11 cellular contexts compared by ENCODE assay signal in the genomic region with DNA sequence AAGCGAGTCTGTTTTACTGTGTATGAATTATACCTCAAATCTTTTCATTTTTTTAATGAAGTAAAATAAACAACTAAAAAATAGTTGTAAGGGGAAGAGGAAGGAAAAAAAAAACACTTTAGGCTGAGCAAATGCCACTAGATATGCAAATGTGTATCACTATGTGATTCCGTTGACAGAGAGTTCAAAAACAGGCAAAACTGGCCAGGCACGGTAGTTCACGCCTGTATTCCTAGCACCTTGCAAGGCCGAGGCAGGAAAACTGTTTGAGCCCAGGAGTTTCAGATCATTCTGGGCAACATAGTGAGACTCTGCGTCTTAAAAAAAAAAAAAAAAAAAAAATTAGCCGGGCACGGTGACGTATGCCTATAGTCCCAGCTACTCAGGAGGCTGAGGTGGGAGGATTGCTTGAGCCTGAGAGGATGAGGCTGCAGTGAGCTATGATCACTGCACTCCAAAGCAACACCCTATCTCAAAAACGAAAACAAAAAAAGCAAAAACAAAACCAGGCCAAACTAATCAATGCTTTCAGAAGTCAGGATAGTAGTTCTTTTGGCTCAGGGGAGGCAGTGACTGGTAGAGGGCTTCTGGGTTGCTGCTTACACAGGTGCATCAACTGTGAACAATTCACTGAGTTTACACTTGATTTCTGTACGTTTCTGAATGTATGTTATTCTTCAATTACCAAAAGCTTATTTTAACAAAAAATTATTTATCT. TPM values are rescaled to one million over a fixed set of nuclear protein-coding genes. Genes with fewer than 3 reads are reported as not detected.
DNase-seq lines count a peak whose midpoint lies in the region; ATAC-seq and TF ChIP-seq lines count a peak whose summit lies in the region.
"Had no signal": no experiment of that assay in that cellular context is flagged by ENCODE, and none has a peak within 500 bp of the region (broad histone marks: within the 10 kb centered on the region; RNA-seq: fewer than 3 reads in every experiment).

No MANE protein-coding gene starts in this region.

- CTCF ChIA-PET in activated CD4-positive, alpha-beta T cell treated with anti-CD3 and anti-CD28 coated beads, Interleukin-2, amount 10 ng/mL, durations not matched to agents 7 days and 5 days (lab: Charles Lee), result interaction anchor here (0.6 to 2.6 kb wide), 6 partner anchors 31 to 182 kb away, joined by 3 to 10 read pairs (median 4); a partner anchor contains a TSS

- H3K27me3 ChIP-seq in GM23248 (replicated peaks; ENCODE audit: insufficient read depth) (no peaks in the 10 kb centered on the region), OCI-LY3 (ENCODE audit: low read depth, low read length) (no peaks in the 10 kb centered on the region), skeletal muscle satellite cell (ENCODE audit: control insufficient read depth, insufficient read depth, low read length) (no peaks in the 10 kb centered on the region)
- H3K27me3 ChIP-seq: cardiac muscle cell had no signal

- H2AFZ ChIP-seq in GM23248 (peak overlapping the region; percentile 61), OCI-LY3 (ENCODE audit: low read depth, low read length) (no peak overlapping the region)

- no peak overlapping the region for H3K4me2 ChIP-seq in GM23248 (ENCODE audit: unreplicated experiment)
- peak overlapping the region; percentile 72; the same call in 1 of the 2 replicates for H3K4me2 ChIP-seq in OCI-LY3 (ENCODE audit: low read length)
- peak overlapping the region; percentile 62 for H3K4me2 ChIP-seq in skeletal muscle satellite cell (ENCODE audit: low read length)

- no peak for DNase-seq in activated CD4-positive, alpha-beta T cell treated with anti-CD3 and anti-CD28 coated beads, Interleukin-2, amount 10 ng/mL, durations not matched to agents 7 days and 5 days
- DNase-seq in activated CD4-positive, alpha-beta T cell treated with anti-CD3 and anti-CD28 coated beads, Interleukin-2, amount 50 U/mL, for 4 hours, result no peak
- DNase-seq in GM23248, result no peak
- DNase-seq in left lobe of liver (ENCODE audit: low spot score), result no peak
- no peak for DNase-seq in stimulated activated CD4-positive, alpha-beta T cell treated with anti-CD3 and anti-CD28 coated beads, Interleukin-2, amount 100 ng/mL, for 24 hours
- DNase-seq: RPMI8226 had no signal

- H3F3A ChIP-seq in GM23248 (ENCODE audit: insufficient read depth), result no peaks in the 10 kb centered on the region

- no peak overlapping the region for H3K9ac ChIP-seq in GM23248
- no peak overlapping the region for H3K9ac ChIP-seq in OCI-LY3 (ENCODE audit: low read length)
- no peak overlapping the region for H3K9ac ChIP-seq in skeletal muscle satellite cell (ENCODE audit: low read depth, low read length)

- ATAC-seq in left lobe of liver, result no peak
- no peak for ATAC-seq in activated T-helper 17 cell treated with anti-CD3 and anti-CD28 coated beads, Interleukin-2, amount 50 U/mL, for 72 hours (replicated peaks)

- peaks cover 10% of the 10 kb centered on the region; the same call in 1 of the 2 replicates for H3K36me3 ChIP-seq in GM23248 (ENCODE audit: low read depth)
- H3K36me3 ChIP-seq in OCI-LY3 (replicated peaks; ENCODE audit: low read depth, low read length), result peaks cover 37% of the 10 kb centered on the region
- peaks cover 6% of the 10 kb centered on the region for H3K36me3 ChIP-seq in skeletal muscle satellite cell (ENCODE audit: insufficient read depth, low read length)

- H3K4me3 ChIP-seq in GM23248 (no peak overlapping the region), OCI-LY3 (ENCODE audit: low read length) (no peak overlapping the region), skeletal muscle satellite cell (ENCODE audit: low read length) (no peak overlapping the region)
- H3K4me3 ChIP-seq: cardiac muscle cell, lung had no signal

- no peaks in the 10 kb centered on the region for H3K9me2 ChIP-seq in GM23248 (ENCODE audit: insufficient read depth)

- H3K27ac ChIP-seq in GM23248 (no peak overlapping the region), OCI-LY3 (ENCODE audit: low read length) (no peak overlapping the region)

- H3K27me3 Mint-ChIP-seq in activated CD4-positive, alpha-beta T cell treated with anti-CD3 and anti-CD28 coated beads, Interleukin-2, amount 10 ng/mL, durations not matched to agents 7 days and 5 days, result no peaks in the 10 kb centered on the region
- no peaks in the 10 kb centered on the region for H3K27me3 Mint-ChIP-seq in activated T-helper 17 cell treated with anti-CD3 and anti-CD28 coated beads, Interleukin-2, amount 50 U/mL, for 72 hours

- no peak overlapping the region for H3K4me3 Mint-ChIP-seq in activated CD4-positive, alpha-beta T cell treated with anti-CD3 and anti-CD28 coated beads, Interleukin-2, amount 10 ng/mL, durations not matched to agents 7 days and 5 days
- H3K4me3 Mint-ChIP-seq in activated T-helper 17 cell treated with anti-CD3 and anti-CD28 coated beads, Interleukin-2, amount 50 U/mL, for 72 hours, result no peak overlapping the region

- H3K4me1 ChIP-seq in GM23248 (ENCODE audit: insufficient read depth) (no peaks in the 10 kb centered on the region), OCI-LY3 (ENCODE audit: low read length) (peaks cover 67% of the 10 kb centered on the region), skeletal muscle satellite cell (ENCODE audit: control insufficient read depth, insufficient read depth, low read length) (peaks cover 12% of the 10 kb centered on the region)

- WGBS in GM23248 (ENCODE audit: low coverage in 1 of 2, low lambda C conversion rate in 2 of 2, missing lambda C conversion rate in 2 of 2), 2 experiments, result 85 to 86% methylated on average over 11 of the region's 11 CpGs

- TF ChIP-seq CTCF in OCI-LY3 (IDR thresholded peaks at IDR 0.05; ENCODE audit: low read depth, low read length), result no peak

- in situ Hi-C loops in GM23248 (cut with MboI), result no loop called here

- H3K9me3 ChIP-seq in GM23248 (ENCODE audit: low read depth) (no peaks in the 10 kb centered on the region), OCI-LY3 (ENCODE audit: insufficient read depth, low read length) (no peaks in the 10 kb centered on the region), skeletal muscle satellite cell (replicated peaks; ENCODE audit: low read length) (no peaks in the 10 kb centered on the region)

- POLR2A ChIA-PET in activated CD4-positive, alpha-beta T cell treated with anti-CD3 and anti-CD28 coated beads, Interleukin-2, amount 10 ng/mL, durations not matched to agents 7 days and 5 days (lab: Charles Lee), result no interaction called here

- H3K79me2 ChIP-seq in GM23248 (ENCODE audit: insufficient read depth) (peaks cover 90% of the 10 kb centered on the region), OCI-LY3 (ENCODE audit: low read length) (peaks cover 95% of the 10 kb centered on the region)

- H4K20me1 ChIP-seq in GM23248 (ENCODE audit: insufficient read depth) (no peaks in the 10 kb centered on the region), OCI-LY3 (ENCODE audit: insufficient read depth, low read length) (peaks cover 64% of the 10 kb centered on the region)

- H3K9me3 Mint-ChIP-seq in activated CD4-positive, alpha-beta T cell treated with anti-CD3 and anti-CD28 coated beads, Interleukin-2, amount 10 ng/mL, durations not matched to agents 7 days and 5 days, result no peaks in the 10 kb centered on the region
- H3K9me3 Mint-ChIP-seq in activated T-helper 17 cell treated with anti-CD3 and anti-CD28 coated beads, Interleukin-2, amount 50 U/mL, for 72 hours, result no peaks in the 10 kb centered on the region

- H3K27ac Mint-ChIP-seq in activated CD4-positive, alpha-beta T cell treated with anti-CD3 and anti-CD28 coated beads, Interleukin-2, amount 10 ng/mL, durations not matched to agents 7 days and 5 days, result peak overlapping the region; percentile 38
- H3K27ac Mint-ChIP-seq in activated T-helper 17 cell treated with anti-CD3 and anti-CD28 coated beads, Interleukin-2, amount 50 U/mL, for 72 hours, result no peak overlapping the region

- H3K36me3 Mint-ChIP-seq in activated CD4-positive, alpha-beta T cell treated with anti-CD3 and anti-CD28 coated beads, Interleukin-2, amount 10 ng/mL, durations not matched to agents 7 days and 5 days (ENCODE audit: low read depth), result peaks cover 46% of the 10 kb centered on the region
- peaks cover 38% of the 10 kb centered on the region for H3K36me3 Mint-ChIP-seq in activated T-helper 17 cell treated with anti-CD3 and anti-CD28 coated beads, Interleukin-2, amount 50 U/mL, for 72 hours (ENCODE audit: low read depth)

- peaks cover 67% of the 10 kb centered on the region for H3K4me1 Mint-ChIP-seq in activated CD4-positive, alpha-beta T cell treated with anti-CD3 and anti-CD28 coated beads, Interleukin-2, amount 10 ng/mL, durations not matched to agents 7 days and 5 days
- H3K4me1 Mint-ChIP-seq in activated T-helper 17 cell treated with anti-CD3 and anti-CD28 coated beads, Interleukin-2, amount 50 U/mL, for 72 hours, result peaks cover 20% of the 10 kb centered on the region

RNA-seq across cellular contexts. Expression of a gene that starts 7.4 kb away (rescaled TPM):
- 100 to 1,000 TPM; 179 to 196 TPM for total RNA-seq in activated CD4-positive, alpha-beta T cell treated with anti-CD3 and anti-CD28 coated beads, Interleukin-2, amount 10 ng/mL, durations not matched to agents 7 days and 5 days
- total RNA-seq in GM23248 (2014; rRNA removed; shearing (Covaris generic)), result 74.5 and 93.5 TPM in 2 replicates
- 64.1 and 68.0 TPM in 2 replicates for polyA plus RNA-seq in GM23248 (2016; fragmentation: Nextera tagmentation; extraction: Ambion mirVana)
- total RNA-seq in skeletal muscle satellite cell (2012; rRNA removed), result 73.3 and 102 TPM in 2 replicates
- 1.2 TPM for total RNA-seq in left lobe of liver
- total RNA-seq in activated T-helper 17 cell treated with anti-CD3 and anti-CD28 coated beads, Interleukin-2, amount 50 U/mL, for 72 hours, result 100 to 1,000 TPM; 133 to 158 TPM

RNA-seq across cellular contexts. Expression of a gene that starts 32.3 kb away (rescaled TPM):
- total RNA-seq in activated CD4-positive, alpha-beta T cell treated with anti-CD3 and anti-CD28 coated beads, Interleukin-2, amount 10 ng/mL, durations not matched to agents 7 days and 5 days, result 10 to 100 TPM; 30.8 to 35.9 TPM
- total RNA-seq in GM23248 (2014; rRNA removed; shearing (Covaris generic)), result 13.0 and 19.0 TPM in 2 replicates
- polyA plus RNA-seq in GM23248 (2016; fragmentation: Nextera tagmentation; extraction: Ambion mirVana), result 9.8 and 10.2 TPM in 2 replicates
- total RNA-seq in skeletal muscle satellite cell (2012; rRNA removed), result 12.9 and 13.5 TPM in 2 replicates
- 7.7 TPM for total RNA-seq in left lobe of liver
- total RNA-seq in activated T-helper 17 cell treated with anti-CD3 and anti-CD28 coated beads, Interleukin-2, amount 50 U/mL, for 72 hours, result 10 to 100 TPM; 31.9 to 32.8 TPM

RNA-seq across cellular contexts. Expression of a gene that starts 35.4 kb away (rescaled TPM):
- total RNA-seq in activated CD4-positive, alpha-beta T cell treated with anti-CD3 and anti-CD28 coated beads, Interleukin-2, amount 10 ng/mL, durations not matched to agents 7 days and 5 days, result 10 to 100 TPM; 17.9 to 19.7 TPM
- total RNA-seq in GM23248 (2014; rRNA removed; shearing (Covaris generic)), result 7.0 and 8.7 TPM in 2 replicates
- polyA plus RNA-seq in GM23248 (2016; fragmentation: Nextera tagmentation; extraction: Ambion mirVana), result 9.1 and 10.2 TPM in 2 replicates
- 8.9 and 10.3 TPM in 2 replicates for total RNA-seq in skeletal muscle satellite cell (2012; rRNA removed)
- 4.5 TPM for total RNA-seq in left lobe of liver
- total RNA-seq in activated T-helper 17 cell treated with anti-CD3 and anti-CD28 coated beads, Interleukin-2, amount 50 U/mL, for 72 hours, result 10 to 100 TPM; 21.4 to 23.4 TPM

RNA-seq across cellular contexts. Expression of a gene that starts 51.9 kb away (rescaled TPM):
- total RNA-seq in activated CD4-positive, alpha-beta T cell treated with anti-CD3 and anti-CD28 coated beads, Interleukin-2, amount 10 ng/mL, durations not matched to agents 7 days and 5 days, result 10 to 100 TPM; 59.3 to 69.8 TPM
- 58.8 and 75.8 TPM in 2 replicates for total RNA-seq in GM23248 (2014; rRNA removed; shearing (Covaris generic))
- 58.6 and 59.7 TPM in 2 replicates for polyA plus RNA-seq in GM23248 (2016; fragmentation: Nextera tagmentation; extraction: Ambion mirVana)
- total RNA-seq in skeletal muscle satellite cell (2012; rRNA removed), result 55.3 and 57.0 TPM in 2 replicates
- 32.7 TPM for total RNA-seq in left lobe of liver
- 100 to 1,000 TPM; 101 to 103 TPM for total RNA-seq in activated T-helper 17 cell treated with anti-CD3 and anti-CD28 coated beads, Interleukin-2, amount 50 U/mL, for 72 hours

RNA-seq across cellular contexts. Expression of a gene that starts 54.6 kb away (rescaled TPM):
- total RNA-seq in activated CD4-positive, alpha-beta T cell treated with anti-CD3 and anti-CD28 coated beads, Interleukin-2, amount 10 ng/mL, durations not matched to agents 7 days and 5 days, result 10 to 100 TPM; 22.9 to 26.2 TPM
- total RNA-seq in GM23248 (2014; rRNA removed; shearing (Covaris generic)), result 9.7 and 17.3 TPM in 2 replicates
- polyA plus RNA-seq in GM23248 (2016; fragmentation: Nextera tagmentation; extraction: Ambion mirVana), result 11.1 and 13.5 TPM in 2 replicates
- total RNA-seq in skeletal muscle satellite cell (2012; rRNA removed), result 14.2 and 15.2 TPM in 2 replicates
- total RNA-seq in left lobe of liver, result 9.0 TPM
- total RNA-seq in activated T-helper 17 cell treated with anti-CD3 and anti-CD28 coated beads, Interleukin-2, amount 50 U/mL, for 72 hours, result 10 to 100 TPM; 15.9 to 19.0 TPM

Comparison
In these comparisons a context has a peak if more than half of its experiments do, and no peak if none do; other contexts are left out.
1. RNA of a gene that starts 7.4 kb away (total RNA-seq): 179 to 196 TPM in activated CD4-positive, alpha-beta T cell treated with anti-CD3 and anti-CD28 coated beads, Interleukin-2, amount 10 ng/mL, durations not matched to agents 7 days and 5 days, 133 to 158 TPM in activated T-helper 17 cell treated with anti-CD3 and anti-CD28 coated beads, Interleukin-2, amount 50 U/mL, for 72 hours and 74.5 to 93.5 TPM in GM23248; 1.2 TPM in left lobe of liver (single experiment); every median in the first group is over 10 times any median in the second.